17 cellular contexts compared by ENCODE assay signal in genomic region chr22:30247974-30248373, GRCh38. TPM values are rescaled to one million over a fixed set of nuclear protein-coding genes. Genes with fewer than 3 reads are reported as not detected.
A peak's percentile ranks its signal among the peaks of the same experiment; 100 is the strongest.
DNase-seq lines count a peak whose midpoint lies in the region; ATAC-seq and TF ChIP-seq lines count a peak whose summit lies in the region.
"Had no signal": no experiment of that assay in that cellular context is flagged by ENCODE, and none has a peak within 500 bp of the region (broad histone marks: within the 10 kb centered on the region; RNA-seq: fewer than 3 reads in every experiment).

No MANE protein-coding gene starts in this region.

- peaks cover 28% of the 10 kb centered on the region for H3K79me2 ChIP-seq in ACC112 (ENCODE audit: control insufficient read depth, insufficient read depth, low read length, unreplicated experiment)

- peaks cover 83% of the 10 kb centered on the region for H3K4me1 Mint-ChIP-seq in Calu3 (ENCODE audit: low read depth, unreplicated experiment)
- H3K4me1 Mint-ChIP-seq in activated naive CD8-positive, alpha-beta T cell (ENCODE audit: low read depth) = peaks cover 41% of the 10 kb centered on the region
- H3K4me1 Mint-ChIP-seq in naive thymus-derived CD8-positive, alpha-beta T cell = peaks cover 26 to 44% (median 32%) of the 10 kb centered on the region in 4 donors

- BruUV-seq in Calu3 (replicated peaks; lab: Mats Ljungman, UMichigan) = no TSS peak

- DNase-seq in Calu3 (peak; percentile 59), 8988T (no peak)
- no peak for DNase-seq in naive thymus-derived CD8-positive, alpha-beta T cell
- DNase-seq: activated CD4-positive, CD25-positive, alpha-beta regulatory T cell treated with anti-CD3 and anti-CD28 coated beads, Interleukin-2, amount 50 U/mL, for 72 hours; activated gamma-delta T cell; CD8-positive, alpha-beta T cell; Kasumi-1; NCI-H1436 treated with DMSO at 0.1 percent for 48 hours; NCI-H510A; substantia nigra; T-cell had no signal

- no peak overlapping the region for H2AFZ ChIP-seq in ACC112 (ENCODE audit: low read length, unreplicated experiment)

- H3K9me3 Mint-ChIP-seq in Calu3 (ENCODE audit: low read depth, unreplicated experiment) = no peaks in the 10 kb centered on the region
- no peaks in the 10 kb centered on the region for H3K9me3 Mint-ChIP-seq in activated naive CD8-positive, alpha-beta T cell (ENCODE audit: low read depth)
- no peaks in the 10 kb centered on the region for H3K9me3 Mint-ChIP-seq in naive thymus-derived CD8-positive, alpha-beta T cell
- H3K9me3 Mint-ChIP-seq: CD8-positive, alpha-beta T cell; T-cell had no signal

- no peaks in the 10 kb centered on the region for H3K27me3 ChIP-seq in ACC112 (ENCODE audit: insufficient read depth, low read length)

- no peak overlapping the region for H3K4me3 ChIP-seq in ACC112 (ENCODE audit: low read depth, low read length)

- H3K27me3 Mint-ChIP-seq in Calu3 (ENCODE audit: unreplicated experiment) = no peaks in the 10 kb centered on the region
- no peaks in the 10 kb centered on the region for H3K27me3 Mint-ChIP-seq in activated naive CD8-positive, alpha-beta T cell
- peaks cover 2 to 34% (median 13%) of the 10 kb centered on the region in 5 donors for H3K27me3 Mint-ChIP-seq in naive thymus-derived CD8-positive, alpha-beta T cell

- POLR2A ChIA-PET in naive thymus-derived CD8-positive, alpha-beta T cell (lab: Charles Lee) = no interaction called here

- H3K4me1 ChIP-seq in ACC112 (ENCODE audit: control insufficient read depth, insufficient read depth, low read length, unreplicated experiment) = peaks cover 79% of the 10 kb centered on the region

- peak overlapping the region; percentile 98 for H3K27ac Mint-ChIP-seq in Calu3 (ENCODE audit: unreplicated experiment)
- peak overlapping the region; percentile 86 for H3K27ac Mint-ChIP-seq in activated naive CD8-positive, alpha-beta T cell
- H3K27ac Mint-ChIP-seq in naive thymus-derived CD8-positive, alpha-beta T cell = peak overlapping the region in 1 of 10 donors; percentile 2
- H3K27ac Mint-ChIP-seq: CD8-positive, alpha-beta T cell; T-cell had no signal

- CTCF ChIA-PET in Calu3 (lab: Charles Lee) = no interaction called here

- no peak for ATAC-seq in naive thymus-derived CD8-positive, alpha-beta T cell
- ATAC-seq in GM18520 (IDR thresholded peaks at IDR 0.05; ENCODE audit: unreplicated experiment) (no peak), HG03439 (IDR thresholded peaks at IDR 0.05; ENCODE audit: unreplicated experiment) (no peak)
- ATAC-seq: CD8-positive, alpha-beta T cell; T-cell had no signal

- no peak for TF ChIP-seq CTCF in Calu3 (IDR thresholded peaks at IDR 0.05; ENCODE audit: unreplicated experiment)

- intact Hi-C loops in Calu3 (cut with micrococcal nuclease; ENCODE audit: unreplicated experiment) = no loop called here

- H3K36me3 Mint-ChIP-seq in Calu3 (ENCODE audit: insufficient read depth, unreplicated experiment) = peaks cover 100% of the 10 kb centered on the region
- H3K36me3 Mint-ChIP-seq in activated naive CD8-positive, alpha-beta T cell = peaks cover 5% of the 10 kb centered on the region
- no peaks in the 10 kb centered on the region for H3K36me3 Mint-ChIP-seq in naive thymus-derived CD8-positive, alpha-beta T cell
- H3K36me3 Mint-ChIP-seq: CD8-positive, alpha-beta T cell; T-cell had no signal

- H3K36me3 ChIP-seq in ACC112 (ENCODE audit: insufficient read depth, low read length) = no peaks in the 10 kb centered on the region; the same call in 1 of the 2 replicates

- peak overlapping the region; percentile 78 for H3K4me3 Mint-ChIP-seq in Calu3 (ENCODE audit: low read depth, unreplicated experiment)
- H3K4me3 Mint-ChIP-seq in activated naive CD8-positive, alpha-beta T cell = peak overlapping the region; percentile 47
- peak overlapping the region in 7 of 10 donors; percentile 16 to 50 (median 22) for H3K4me3 Mint-ChIP-seq in naive thymus-derived CD8-positive, alpha-beta T cell
- H3K4me3 Mint-ChIP-seq: CD8-positive, alpha-beta T cell had no signal

- peak overlapping the region; percentile 89; the same call in 1 of the 2 replicates for H3K27ac ChIP-seq in ACC112 (ENCODE audit: low read depth, low read length)
- H3K27ac ChIP-seq: HL-60 had no signal

RNA-seq across cellular contexts. Expression of gene LIF, which starts 1.4 kb away (rescaled TPM):
- 202 and 260 TPM in 2 replicates for total RNA-seq in Calu3 (2022)
- total RNA-seq in naive thymus-derived CD8-positive, alpha-beta T cell = not detected
- polyA plus RNA-seq in naive thymus-derived CD8-positive, alpha-beta T cell = not detected

RNA-seq across cellular contexts. Expression of gene OSM, which starts 18.7 kb away (rescaled TPM):
- total RNA-seq in Calu3 (2022) = not detected in 2 replicates
- total RNA-seq in naive thymus-derived CD8-positive, alpha-beta T cell = 1 to 10 TPM in 1 of 2 experiments, under 1 TPM in 1; 0.81 to 1.1 TPM
- polyA plus RNA-seq in naive thymus-derived CD8-positive, alpha-beta T cell = 10 to 100 TPM in 1 of 3 donors, 1 to 10 TPM in 2; 4.4 to 11.6 (median 4.4) TPM
- total RNA-seq: endothelial cell of umbilical vein had no signal
- polyA plus RNA-seq: endothelial cell of umbilical vein had no signal

RNA-seq across cellular contexts. Expression of gene CASTOR1, which starts 41.3 kb away (rescaled TPM):
- total RNA-seq in Calu3 (2022) = 12.0 and 14.2 TPM in 2 replicates
- 10 to 100 TPM; 18.0 to 20.4 TPM for total RNA-seq in naive thymus-derived CD8-positive, alpha-beta T cell
- polyA plus RNA-seq in naive thymus-derived CD8-positive, alpha-beta T cell = 10 to 100 TPM; 16.9 to 33.5 (median 20.8) TPM

Comparison
In these comparisons a context has a peak if more than half of its experiments do, and no peak if none do; other contexts are left out.
1. H3K4me3 Mint-ChIP-seq: peak in every context shown above with its lines; median percentile 78 in Calu3; 47 in activated naive CD8-positive, alpha-beta T cell; 22 in naive thymus-derived CD8-positive, alpha-beta T cell.
2. RNA of gene LIF, which starts 1.4 kb away (total RNA-seq): 202 to 260 TPM in Calu3; not detected in naive thymus-derived CD8-positive, alpha-beta T cell; every median in the first group is over 100 times any median in the second.